Comparison of ENCODE assay signal across 9 cellular contexts in genomic region chr1:184753093-184753492, GRCh38. TPM values are rescaled to one million over a fixed set of nuclear protein-coding genes. Genes with fewer than 3 reads are reported as not detected.
DNase-seq lines count a peak whose midpoint lies in the region; ATAC-seq, FAIRE-seq and TF ChIP-seq lines count a peak whose summit lies in the region.
"Had no signal": no experiment of that assay in that cellular context is flagged by ENCODE, and none has a peak within 500 bp of the region (broad histone marks: within the 10 kb centered on the region; RNA-seq: fewer than 3 reads in every experiment).

No MANE protein-coding gene starts in this region.

- H3K27ac Mint-ChIP-seq in HFFc6, result peak overlapping the region; percentile 93; the same call in 1 of the 2 replicates

- no peak overlapping the region for H2AFZ ChIP-seq in GM12878 (ENCODE audit: control insufficient read depth, low read depth, low read length)

- BruUV-seq in A673 (replicated peaks; lab: Mats Ljungman, UMichigan) (no TSS peak), GM12878 (replicated peaks; lab: Mats Ljungman, UMichigan) (no TSS peak)

- no peak for TF ChIP-seq CTCF in A673 (conservative IDR thresholded peaks at IDR 0.05; ENCODE audit: low read depth, low read length)
- no peak for TF ChIP-seq CTCF in HFFc6 (IDR thresholded peaks at IDR 0.05)
- TF ChIP-seq CTCF in GM12878 (IDR thresholded peaks at IDR 0.05 in 2 of 3, conservative IDR thresholded peaks at IDR 0.05 in 1 of 3; ENCODE audit: control insufficient read depth in 2 of 3, extremely low read depth in 1 of 3, insufficient read depth in 1 of 3, low read depth in 3 of 3, low read length in 3 of 3), result no peak

- intact Hi-C loops in A673 (cut with micrococcal nuclease; ENCODE audit: unreplicated experiment), result no loop called here
- intact Hi-C loops in GM12878 (cut with micrococcal nuclease; ENCODE audit: unreplicated experiment), result loop anchor here (5.0 kb wide), 2 partner anchors 114 to 219 kb away; partner anchors contain the start of gene NIBAN1

- no peak for TF ChIP-seq RAD21 in GM12878 (IDR thresholded peaks at IDR 0.05; ENCODE audit: insufficient read depth, low read depth, low read length)

- H3K4me3 ChIP-seq in A673 (ENCODE audit: low read depth, low read length, poor library complexity, severe bottlenecking) (peak overlapping the region; percentile 86), GM12878 (peak overlapping the region; percentile 82), mononuclear cell (ENCODE audit: low read length) (peak overlapping the region; percentile 83)

- TF ChIP-seq EP300 in GM12878 (IDR thresholded peaks at IDR 0.05; ENCODE audit: borderline replicate concordance in 1 of 2, control insufficient read depth in 1 of 2, low read depth in 2 of 2, low read length in 2 of 2), result no peak

- peak overlapping the region; percentile 53 for H3K4me2 ChIP-seq in GM12878 (ENCODE audit: control insufficient read depth, insufficient read depth)

- POLR2A ChIA-PET in A673 (lab: Charles Lee; ENCODE audit: low non-redundant PET) (interaction anchor here (0.6 kb wide), 1 partner anchor 941 kb away, joined by 3 read pairs; no protein-coding TSS in a partner anchor), GM12878 (lab: Charles Lee) (interaction anchor here (0.6 to 2.9 kb wide), 7 partner anchors 10 to 1224 kb away, joined by 3 to 13 read pairs (median 4); no protein-coding TSS in a partner anchor)

- CTCF ChIA-PET in A673 (lab: Charles Lee) (no interaction called here), GM12878 (lab: Yijun Ruan, JAX) (interaction anchor here (0.9 to 2.6 kb wide), 5 partner anchors 9 to 229 kb away, joined by 3 to 11 read pairs (median 4); no protein-coding TSS in a partner anchor)

- peaks cover 46% of the 10 kb centered on the region for H3K4me1 Mint-ChIP-seq in HFFc6 (ENCODE audit: low read depth)

- SMC1A ChIA-PET in GM12878 (lab: Charles Lee; ENCODE audit: uncharacterized antibody, unreplicated experiment), result interaction anchor here (0.6 to 5.4 kb wide), 9 partner anchors 9 to 261 kb away, joined by 3 to 39 read pairs (median 4); no protein-coding TSS in a partner anchor

- WGBS in GM12878 (ENCODE audit: insufficient coverage, insufficient replicate concordance, low lambda C conversion rate, missing lambda C conversion rate), result 12% methylated on average over 5 of the region's 5 CpGs

- H3K9ac ChIP-seq in GM12878 (ENCODE audit: control insufficient read depth, insufficient read depth, low read length), result peak overlapping the region; percentile 85

- H3K36me3 Mint-ChIP-seq in HFFc6 (ENCODE audit: low read depth), result 0 out of 2 replicates have a peak, but pooled peaks cover 6% of the 10 kb centered on the region

- peaks cover 37% of the 10 kb centered on the region for H3K79me2 ChIP-seq in GM12878 (ENCODE audit: control insufficient read depth, insufficient read depth, low read length)

- H3K27me3 Mint-ChIP-seq in HFFc6 (ENCODE audit: insufficient read depth), result peaks cover 4% of the 10 kb centered on the region; the same call in 1 of the 2 replicates

- H3K27me3 ChIP-seq in A673 (replicated peaks; ENCODE audit: insufficient read depth, low read depth, low read length, poor library complexity), result no peaks in the 10 kb centered on the region
- H3K27me3 ChIP-seq in GM12878 (replicated peaks in 1 of 2; ENCODE audit: control insufficient read depth in 2 of 2, insufficient read depth in 2 of 2, low read length in 1 of 2), result no peaks in the 10 kb centered on the region
- H3K27me3 ChIP-seq in mononuclear cell (ENCODE audit: insufficient read depth, low read length), result no peaks in the 10 kb centered on the region

- H3K27ac ChIP-seq in A673 (ENCODE audit: low read depth, low read length, poor library complexity, severe bottlenecking), result peak overlapping the region; percentile 81
- H3K27ac ChIP-seq in GM12878 (ENCODE audit: control insufficient read depth, insufficient read depth), result peak overlapping the region; percentile 87; the same call in 1 of the 2 replicates

- no peak for ATAC-seq in GM12878
- no peak for ATAC-seq in HG03521 (IDR thresholded peaks at IDR 0.05; ENCODE audit: unreplicated experiment)

- RAD21 ChIA-PET in GM12878 (lab: Charles Lee; ENCODE audit: unreplicated experiment), result interaction anchor here (0.6 to 4.5 kb wide), 6 partner anchors 10 to 564 kb away, joined by 3 to 21 read pairs (median 6); partner anchors contain the start of gene IVNS1ABP

- H3K36me3 ChIP-seq in A673 (ENCODE audit: insufficient read depth, low read length, poor library complexity, severe bottlenecking) (no peaks in the 10 kb centered on the region), GM12878 (ENCODE audit: control insufficient read depth in 2 of 2, insufficient read depth in 2 of 2, low read length in 1 of 2) (no peaks in the 10 kb centered on the region)

- H4K20me1 ChIP-seq in GM12878 (ENCODE audit: control insufficient read depth, insufficient read depth), result no peaks in the 10 kb centered on the region

- FAIRE-seq in GM12878 (lab: Jason Lieb, UNC), result no peak
- FAIRE-seq: G401.6 had no signal

- H3K4me3 Mint-ChIP-seq in HFFc6, result peak overlapping the region; percentile 98

- no peaks in the 10 kb centered on the region for H3K9me3 Mint-ChIP-seq in HFFc6

- DNase-seq in A673 (ENCODE audit: low spot score) (no peak), HFFc6 (no peak), GM12878 (ENCODE audit: low read depth, low spot score) (no peak), GDM1 (lab: John Stamatoyannopoulos, UW) (no peak), NCI-H226 (no peak)
- DNase-seq in NK-92 treated with Interleukin-12 subunit alpha and Interleukin-12 subunit beta, amount 100 ng/mL, for 24 hours (lab: John Stamatoyannopoulos, UW), result no peak

- in situ Hi-C loops in GM12878 (cut with MboI), result no loop called here

- no peak for TF ChIP-seq POLR2A in GM12878 (IDR thresholded peaks at IDR 0.05; ENCODE audit: low read depth, low read length)

- peaks cover 10% of the 10 kb centered on the region for H3K4me1 ChIP-seq in A673 (ENCODE audit: insufficient read depth, low read length, poor library complexity, severe bottlenecking)
- H3K4me1 ChIP-seq in GM12878 (ENCODE audit: control insufficient read depth, insufficient read depth, low read length), result no peaks in the 10 kb centered on the region
- H3K4me1 ChIP-seq in mononuclear cell (ENCODE audit: insufficient read depth, low read length), result peaks cover 26% of the 10 kb centered on the region

- no peaks in the 10 kb centered on the region for H3K9me3 ChIP-seq in A673 (ENCODE audit: low read depth, low read length, poor library complexity, severe bottlenecking)
- no peaks in the 10 kb centered on the region for H3K9me3 ChIP-seq in GM12878 (replicated peaks; ENCODE audit: control insufficient read depth, insufficient read depth, low read length)
- no peaks in the 10 kb centered on the region for H3K9me3 ChIP-seq in mononuclear cell (ENCODE audit: low read depth, low read length)

TF ChIP-seq in GM12878, 131 proteins besides CTCF, POLR2A, EP300 and RAD21:
- TF ChIP-seq SUPT20H (IDR thresholded peaks at IDR 0.05; ENCODE audit: borderline replicate concordance, control insufficient read depth, low read depth, low read length) (no peak), YBX1 (IDR thresholded peaks at IDR 0.05) (no peak), SKIL (IDR thresholded peaks at IDR 0.05; ENCODE audit: low read depth, poor library complexity, severe bottlenecking) (no peak), HDGF (IDR thresholded peaks at IDR 0.05) (no peak), SREBF2 (IDR thresholded peaks at IDR 0.05; ENCODE audit: low read length) (no peak), SMC3 (IDR thresholded peaks at IDR 0.05; ENCODE audit: borderline replicate concordance, low read length) (no peak), IKZF1 (conservative IDR thresholded peaks at IDR 0.05) (no peak), RFX5 (IDR thresholded peaks at IDR 0.05; ENCODE audit: low read depth, low read length) (no peak), ZZZ3 (IDR thresholded peaks at IDR 0.05; ENCODE audit: control insufficient read depth, insufficient read length, low read depth) (no peak), CHD4 (IDR thresholded peaks at IDR 0.05) (no peak), NFYA (IDR thresholded peaks at IDR 0.05; ENCODE audit: borderline replicate concordance, low read depth, low read length) (no peak), PML (IDR thresholded peaks at IDR 0.05; ENCODE audit: low read length) (no peak)
TF ChIP-seq in GM12878: peak in this region for 0.

RNA-seq across cellular contexts. Expression of gene EDEM3, which starts 1.6 kb away (rescaled TPM):
- total RNA-seq in A673 (2021) (23.4 and 24.3 TPM in 2 replicates), GM12878 (2014; rRNA removed) (14.2 and 17.2 TPM in 2 replicates), GM12878 (2014; rRNA removed; fragmentation: Illumina TruSeq; extraction: Trizol) (18.3 and 19.3 TPM in 2 replicates), GM12878 (2021) (12.9 and 19.0 TPM in 2 replicates), mononuclear cell (24.7 TPM)
- 10 to 100 TPM; 29.9 to 38.6 (median 32.3) TPM for total RNA-seq in HFFc6 (2021; fragmentation: NEBNext Ultra II Directional; extraction: Animal tissue kit (Norgen Biotek cat#: 25700))
- total RNA-seq in GM12878 (2013; cell fraction: nucleolus; rRNA removed), result 29.6 and 30.7 TPM in 2 replicates
- 4.3 TPM for polyA plus RNA-seq in GM12878 (2011; ENCODE audit: low read depth)
- polyA plus RNA-seq in GM12878 (2011; rRNA removed) (10.1 and 17.4 TPM in 2 replicates), GM12878 (2014; fragmentation: Illumina TruSeq; extraction: Trizol) (14.3 and 16.3 TPM in 2 replicates), GM12878 (2014; fragmentation: Nextera tagmentation; extraction: Ambion mirVana) (1 to 10 TPM; 6.4 to 9.2 TPM), GM12878 (2014; rRNA removed) (7.4 and 8.0 TPM in 2 replicates), GM12878 (2016; fragmentation: Nextera tagmentation; extraction: Ambion mirVana) (10 to 100 TPM; 15.5 to 18.3 TPM)
- 4.8 and 5.5 TPM in 2 replicates for polyA plus RNA-seq in GM12878 (2011; cell fraction: cytosol; rRNA removed)
- polyA plus RNA-seq in GM12878 (2011; cell fraction: nucleus; rRNA removed), result 14.8 and 18.6 TPM in 2 replicates
- 6.6 and 9.6 TPM in 2 replicates for polyA plus RNA-seq in GM12878 (2012)
- 20.9 and 56.0 TPM in 2 replicates for polyA minus RNA-seq in GM12878 (2011; rRNA and poly(A)+ RNA removed)
- 9.3 and 20.7 TPM in 2 replicates for polyA minus RNA-seq in GM12878 (2011; cell fraction: cytosol; rRNA and poly(A)+ RNA removed)
- 9.1 and 11.7 TPM in 2 replicates for polyA minus RNA-seq in GM12878 (2011; cell fraction: nucleus; rRNA and poly(A)+ RNA removed)
